Comparison of ENCODE assay signal across 1 cellular context in the genomic region with DNA sequence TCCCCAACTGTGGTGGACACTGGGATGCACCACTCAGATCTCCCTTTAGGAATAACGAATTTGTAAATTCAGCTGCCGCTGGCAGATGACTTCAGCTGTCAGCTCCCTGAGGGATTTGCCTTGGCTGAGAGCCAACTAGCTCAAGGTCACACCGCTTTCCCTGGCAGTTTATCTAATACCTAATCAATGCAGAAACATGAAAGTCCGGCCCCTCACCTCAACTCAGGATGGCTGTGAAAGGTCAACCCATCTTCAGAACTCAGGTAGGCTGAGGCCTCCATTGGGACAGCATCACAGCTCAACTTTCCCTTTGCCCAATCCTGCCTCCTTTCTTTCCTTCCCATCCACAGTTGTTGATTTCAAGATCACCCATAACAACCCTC.
TF ChIP-seq lines count a peak whose summit lies in the region.

No MANE protein-coding gene starts in this region.

TF ChIP-seq in HepG2, 621 proteins besides CTCF, POLR2A, EP300 and RAD21 (continued from another document and continues in another):
- TF ChIP-seq ZNF589 (CRISPR knock-in tag; conservative IDR thresholded peaks at IDR 0.05) (no peak), ARID5B (CRISPR knock-in tag; IDR thresholded peaks at IDR 0.05) (peak; percentile 84), HNRNPH1 (optimal IDR thresholded peaks at IDR 0.05; ENCODE audit: low read depth, low read length) (no peak), JUNB (CRISPR knock-in tag; IDR thresholded peaks at IDR 0.05; ENCODE audit: borderline replicate concordance) (no peak), AHDC1 (CRISPR knock-in tag; IDR thresholded peaks at IDR 0.05; ENCODE audit: borderline replicate concordance) (peak; percentile 89), UBTF (CRISPR knock-in tag; IDR thresholded peaks at IDR 0.05) (no peak), ARID2 (CRISPR knock-in tag; IDR thresholded peaks at IDR 0.05; ENCODE audit: borderline replicate concordance) (no peak), PATZ1 (CRISPR knock-in tag; IDR thresholded peaks at IDR 0.05) (peak; percentile 16; the same call in 1 of the 2 replicates), TOPORS (CRISPR knock-in tag; IDR thresholded peaks at IDR 0.05) (no peak), PHF20 (CRISPR knock-in tag; IDR thresholded peaks at IDR 0.05) (no peak), TBP (CRISPR knock-in tag; IDR thresholded peaks at IDR 0.05) (no peak), ZFP62 (CRISPR knock-in tag; IDR thresholded peaks at IDR 0.05) (no peak), ZNF781 (CRISPR knock-in tag; IDR thresholded peaks at IDR 0.05; ENCODE audit: borderline replicate concordance, not compliant biosample characterization) (no peak), RFX3 (CRISPR knock-in tag; IDR thresholded peaks at IDR 0.05) (no peak), SETDB1 (CRISPR knock-in tag; IDR thresholded peaks at IDR 0.05; ENCODE audit: borderline replicate concordance) (no peak), MIXL1 (CRISPR knock-in tag; IDR thresholded peaks at IDR 0.05) (no peak; the same call in 1 of the 2 replicates), ZSCAN30 (CRISPR knock-in tag; IDR thresholded peaks at IDR 0.05) (no peak), NCOA2 (CRISPR knock-in tag; IDR thresholded peaks at IDR 0.05) (peak; percentile 51; the same call in 1 of the 2 replicates), KAT8 (CRISPR knock-in tag; IDR thresholded peaks at IDR 0.05) (no peak), CREBL2 (CRISPR knock-in tag; IDR thresholded peaks at IDR 0.05; ENCODE audit: borderline replicate concordance) (no peak), KDM5B (CRISPR knock-in tag; IDR thresholded peaks at IDR 0.05; ENCODE audit: borderline replicate concordance) (0 out of 2 replicates have a peak, but pooled peaks have one; percentile 17), ZNF782 (CRISPR knock-in tag; IDR thresholded peaks at IDR 0.05; ENCODE audit: borderline replicate concordance) (no peak), ZNF841 (CRISPR knock-in tag; IDR thresholded peaks at IDR 0.05; ENCODE audit: borderline replicate concordance) (no peak), ZMYM3 (CRISPR knock-in tag; IDR thresholded peaks at IDR 0.05) (peak; percentile 33; the same call in 1 of the 2 replicates), TAF1 (CRISPR knock-in tag; IDR thresholded peaks at IDR 0.05) (no peak), ZNF609 (CRISPR knock-in tag; IDR thresholded peaks at IDR 0.05; ENCODE audit: borderline replicate concordance) (peak; percentile 54; the same call in 1 of the 2 replicates)
- TF ChIP-seq, protein P1, sequence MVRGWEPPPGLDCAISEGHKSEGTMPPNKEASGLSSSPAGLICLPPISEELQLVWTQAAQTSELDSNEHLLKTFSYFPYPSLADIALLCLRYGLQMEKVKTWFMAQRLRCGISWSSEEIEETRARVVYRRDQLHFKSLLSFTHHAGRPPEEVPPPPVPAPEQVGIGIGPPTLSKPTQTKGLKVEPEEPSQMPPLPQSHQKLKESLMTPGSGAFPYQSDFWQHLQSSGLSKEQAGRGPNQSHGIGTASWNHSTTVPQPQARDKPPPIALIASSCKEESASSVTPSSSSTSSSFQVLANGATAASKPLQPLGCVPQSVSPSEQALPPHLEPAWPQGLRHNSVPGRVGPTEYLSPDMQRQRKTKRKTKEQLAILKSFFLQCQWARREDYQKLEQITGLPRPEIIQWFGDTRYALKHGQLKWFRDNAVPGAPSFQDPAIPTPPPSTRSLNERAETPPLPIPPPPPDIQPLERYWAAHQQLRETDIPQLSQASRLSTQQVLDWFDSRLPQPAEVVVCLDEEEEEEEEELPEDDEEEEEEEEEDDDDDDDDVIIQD (CRISPR knock-in tag; IDR thresholded peaks at IDR 0.05; ENCODE audit: low read depth): no peak
- TF ChIP-seq, protein P2, sequence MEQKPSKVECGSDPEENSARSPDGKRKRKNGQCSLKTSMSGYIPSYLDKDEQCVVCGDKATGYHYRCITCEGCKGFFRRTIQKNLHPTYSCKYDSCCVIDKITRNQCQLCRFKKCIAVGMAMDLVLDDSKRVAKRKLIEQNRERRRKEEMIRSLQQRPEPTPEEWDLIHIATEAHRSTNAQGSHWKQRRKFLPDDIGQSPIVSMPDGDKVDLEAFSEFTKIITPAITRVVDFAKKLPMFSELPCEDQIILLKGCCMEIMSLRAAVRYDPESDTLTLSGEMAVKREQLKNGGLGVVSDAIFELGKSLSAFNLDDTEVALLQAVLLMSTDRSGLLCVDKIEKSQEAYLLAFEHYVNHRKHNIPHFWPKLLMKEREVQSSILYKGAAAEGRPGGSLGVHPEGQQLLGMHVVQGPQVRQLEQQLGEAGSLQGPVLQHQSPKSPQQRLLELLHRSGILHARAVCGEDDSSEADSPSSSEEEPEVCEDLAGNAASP (CRISPR knock-in tag; IDR thresholded peaks at IDR 0.05; ENCODE audit: borderline replicate concordance): peak; percentile 45; the same call in 1 of the 2 replicates
